17 cellular contexts compared by ENCODE assay signal in genomic region chr19:55520691-55521292, GRCh38. TPM values are rescaled to one million over a fixed set of nuclear protein-coding genes. Genes with fewer than 3 reads are reported as not detected.
DNase-seq lines count a peak whose midpoint lies in the region; ATAC-seq, FAIRE-seq and TF ChIP-seq lines count a peak whose summit lies in the region.
"Had no signal": no experiment of that assay in that cellular context is flagged by ENCODE, and none has a peak within 500 bp of the region (broad histone marks: within the 10 kb centered on the region; RNA-seq: fewer than 3 reads in every experiment).

No MANE protein-coding gene starts in this region.

- H2AFZ ChIP-seq in PC-3 (ENCODE audit: low read length) = no peak overlapping the region
- no peak overlapping the region for H2AFZ ChIP-seq in osteoblast (ENCODE audit: low read length)

- H3K4me1 Mint-ChIP-seq in activated T-helper 17 cell treated with anti-CD3 and anti-CD28 coated beads, Interleukin-2, amount 50 U/mL, for 72 hours = no peaks in the 10 kb centered on the region
- H3K4me1 Mint-ChIP-seq in activated CD8-positive, alpha-beta T cell treated with anti-CD3 and anti-CD28 coated beads for 36 hours (ENCODE audit: low read depth) = peaks cover 3% of the 10 kb centered on the region

- H3K27ac Mint-ChIP-seq in activated T-helper 17 cell treated with anti-CD3 and anti-CD28 coated beads, Interleukin-2, amount 50 U/mL, for 72 hours = no peak overlapping the region
- H3K27ac Mint-ChIP-seq in activated CD8-positive, alpha-beta T cell treated with anti-CD3 and anti-CD28 coated beads for 36 hours = no peak overlapping the region
- H3K27ac Mint-ChIP-seq: CD8-positive, alpha-beta T cell; H9 had no signal

- H3K27me3 ChIP-seq in PC-3 (ENCODE audit: low read length) (no peaks in the 10 kb centered on the region), osteoblast (ENCODE audit: insufficient read depth, low read length) (no peaks in the 10 kb centered on the region), skeletal muscle tissue (ENCODE audit: control insufficient read depth in 3 of 3, insufficient read depth in 3 of 3, low read length in 3 of 3) (no peaks in the 10 kb centered on the region)
- H3K27me3 ChIP-seq: BE2C had no signal

- H3K4me1 ChIP-seq in PC-3 (ENCODE audit: insufficient read depth, low read length) (peaks cover 10% of the 10 kb centered on the region; the same call in 1 of the 2 replicates), osteoblast (ENCODE audit: insufficient read depth, low read length) (peaks cover 9% of the 10 kb centered on the region), skeletal muscle tissue (ENCODE audit: control insufficient read depth in 3 of 3, insufficient read depth in 3 of 3, low read length in 3 of 3) (peaks cover 18 to 36% (median 32%) of the 10 kb centered on the region in 3 donors)

- H3K27ac ChIP-seq in PC-3 (ENCODE audit: low read length) (peak overlapping the region; percentile 54), osteoblast (ENCODE audit: low read depth, low read length) (peak overlapping the region; percentile 56), skeletal muscle tissue (ENCODE audit: low read depth, low read length) (peak overlapping the region; percentile 69)
- H3K27ac ChIP-seq: C4-2B had no signal

- H3K9ac ChIP-seq in PC-3 (ENCODE audit: low read length) = no peak overlapping the region
- peak overlapping the region; percentile 28 to 72 (median 40) for H3K9ac ChIP-seq in skeletal muscle tissue (ENCODE audit: low read depth in 1 of 3, low read length in 3 of 3)

- intact Hi-C loops in PC-3 (cut with micrococcal nuclease) = no loop called here
- intact Hi-C loops in activated CD8-positive, alpha-beta T cell treated with anti-CD3 and anti-CD28 coated beads for 36 hours (cut with micrococcal nuclease) = no loop called here

- no peak overlapping the region for H3K4me3 ChIP-seq in PC-3 (ENCODE audit: low read length)
- no peak overlapping the region for H3K4me3 ChIP-seq in osteoblast (ENCODE audit: insufficient read depth, low read length)
- H3K4me3 ChIP-seq in skeletal muscle tissue (ENCODE audit: low read length in 3 of 3) = peak overlapping the region in 1 of 3 donors; percentile 22

- H3K9me2 ChIP-seq in PC-3 (replicated peaks; ENCODE audit: low read length) = peaks cover 3% of the 10 kb centered on the region; the same call in 1 of the 2 replicates

- no peaks in the 10 kb centered on the region for H3K36me3 Mint-ChIP-seq in activated T-helper 17 cell treated with anti-CD3 and anti-CD28 coated beads, Interleukin-2, amount 50 U/mL, for 72 hours (ENCODE audit: low read depth)
- no peaks in the 10 kb centered on the region for H3K36me3 Mint-ChIP-seq in activated CD8-positive, alpha-beta T cell treated with anti-CD3 and anti-CD28 coated beads for 36 hours (ENCODE audit: low read depth)
- H3K36me3 Mint-ChIP-seq: CD8-positive, alpha-beta T cell had no signal

- H3K79me2 ChIP-seq in PC-3 (ENCODE audit: low read length) (no peaks in the 10 kb centered on the region), osteoblast (ENCODE audit: insufficient read depth, low read length) (no peaks in the 10 kb centered on the region)

- no peak for TF ChIP-seq CTCF in PC-3 (conservative IDR thresholded peaks at IDR 0.05; ENCODE audit: low read depth, low read length)
- no peak for TF ChIP-seq CTCF in osteoblast (IDR thresholded peaks at IDR 0.05; ENCODE audit: extremely low read depth, low read depth, low read length)
- no peak for TF ChIP-seq CTCF in activated CD8-positive, alpha-beta T cell treated with anti-CD3 and anti-CD28 coated beads for 36 hours (IDR thresholded peaks at IDR 0.05)

- no TSS peak for BruUV-seq in PC-3 (replicated peaks; lab: Mats Ljungman, UMichigan)

- H3K9me3 ChIP-seq in PC-3 (ENCODE audit: low read length) (no peaks in the 10 kb centered on the region), osteoblast (ENCODE audit: low read depth, low read length) (no peaks in the 10 kb centered on the region), skeletal muscle tissue (ENCODE audit: control insufficient read depth in 3 of 3, low read length in 3 of 3) (no peaks in the 10 kb centered on the region)
- H3K9me3 ChIP-seq: BE2C, Caco-2 had no signal

- DNase-seq in H54 (ENCODE audit: insufficient read length, low spot score) (no peak), PC-3 (no peak), osteoblast (ENCODE audit: insufficient read length, low spot score, missing footprints) (peak; percentile 27)
- DNase-seq in activated CD8-positive, alpha-beta T cell treated with anti-CD3 and anti-CD28 coated beads for 36 hours = no peak
- DNase-seq: BE2C; Caco-2; CD8-positive, alpha-beta T cell; DND-41; GDM1; H9 had no signal

- H3K4me2 ChIP-seq in PC-3 (ENCODE audit: low read length) (no peak overlapping the region), osteoblast (ENCODE audit: insufficient read depth, low read length) (no peak overlapping the region)

- H3K4me3 Mint-ChIP-seq in activated T-helper 17 cell treated with anti-CD3 and anti-CD28 coated beads, Interleukin-2, amount 50 U/mL, for 72 hours = no peak overlapping the region
- no peak overlapping the region for H3K4me3 Mint-ChIP-seq in activated CD8-positive, alpha-beta T cell treated with anti-CD3 and anti-CD28 coated beads for 36 hours
- H3K4me3 Mint-ChIP-seq: CD8-positive, alpha-beta T cell; H9 had no signal

- POLR2A ChIA-PET in PC-3 (lab: Charles Lee; ENCODE audit: unreplicated experiment) = no interaction called here
- POLR2A ChIA-PET in activated CD8-positive, alpha-beta T cell treated with anti-CD3 and anti-CD28 coated beads for 36 hours (lab: Charles Lee) = no interaction called here

- peak; percentile 20; the same call in 1 of the 2 replicates for TF ChIP-seq POLR2A in H54 (IDR thresholded peaks at IDR 0.05; ENCODE audit: low read depth, low read length)

- H3F3A ChIP-seq in PC-3 (ENCODE audit: low read length, unreplicated experiment) = no peaks in the 10 kb centered on the region

- no peaks in the 10 kb centered on the region for H4K20me1 ChIP-seq in PC-3 (ENCODE audit: low read length)
- H4K20me1 ChIP-seq in osteoblast (ENCODE audit: insufficient read depth, low read length) = no peaks in the 10 kb centered on the region

- ATAC-seq in PC-3 (no peak), esophagus mucosa (no peak)
- no peak for ATAC-seq in activated T-helper 17 cell treated with anti-CD3 and anti-CD28 coated beads, Interleukin-2, amount 50 U/mL, for 72 hours (replicated peaks)
- no peak for ATAC-seq in activated CD8-positive, alpha-beta T cell treated with anti-CD3 and anti-CD28 coated beads for 36 hours
- ATAC-seq: CD8-positive, alpha-beta T cell had no signal

- H3K36me3 ChIP-seq in PC-3 (ENCODE audit: low read depth, low read length) (no peaks in the 10 kb centered on the region), osteoblast (ENCODE audit: insufficient read depth, low read length) (no peaks in the 10 kb centered on the region), skeletal muscle tissue (ENCODE audit: control insufficient read depth in 3 of 3, insufficient read depth in 3 of 3, low read length in 3 of 3) (no peaks in the 10 kb centered on the region)
- H3K36me3 ChIP-seq: BE2C had no signal

- no peaks in the 10 kb centered on the region for H3K9me3 Mint-ChIP-seq in activated T-helper 17 cell treated with anti-CD3 and anti-CD28 coated beads, Interleukin-2, amount 50 U/mL, for 72 hours
- H3K9me3 Mint-ChIP-seq in activated CD8-positive, alpha-beta T cell treated with anti-CD3 and anti-CD28 coated beads for 36 hours = no peaks in the 10 kb centered on the region
- H3K9me3 Mint-ChIP-seq: CD8-positive, alpha-beta T cell; H9 had no signal

- H3K27me3 Mint-ChIP-seq in activated T-helper 17 cell treated with anti-CD3 and anti-CD28 coated beads, Interleukin-2, amount 50 U/mL, for 72 hours = peaks cover 3% of the 10 kb centered on the region
- peaks cover 2% of the 10 kb centered on the region for H3K27me3 Mint-ChIP-seq in activated CD8-positive, alpha-beta T cell treated with anti-CD3 and anti-CD28 coated beads for 36 hours

- CTCF ChIA-PET in PC-3 (lab: Charles Lee) = no interaction called here
- CTCF ChIA-PET in activated CD8-positive, alpha-beta T cell treated with anti-CD3 and anti-CD28 coated beads for 36 hours (lab: Charles Lee) = interaction anchor here (1.1 kb wide), 1 partner anchor 105 kb away, joined by 3 read pairs; no protein-coding TSS in a partner anchor

- FAIRE-seq in H54 (lab: Jason Lieb, UNC) = no peak
- FAIRE-seq: A204.1, GM12892 had no signal

RNA-seq across cellular contexts. Expression of gene SBK2, which starts 16.1 kb away (rescaled TPM):
- total RNA-seq in PC-3 (2014; rRNA removed) = not detected in 2 replicates
- not detected in 2 replicates for total RNA-seq in osteoblast
- total RNA-seq in skeletal muscle tissue = 1.0 TPM
- total RNA-seq in activated T-helper 17 cell treated with anti-CD3 and anti-CD28 coated beads, Interleukin-2, amount 50 U/mL, for 72 hours = not detected
- not detected for total RNA-seq in esophagus mucosa
- total RNA-seq in activated CD8-positive, alpha-beta T cell treated with anti-CD3 and anti-CD28 coated beads for 36 hours = not detected
- total RNA-seq: Caco-2; CD8-positive, alpha-beta T cell; HT1080 had no signal

RNA-seq across cellular contexts. Expression of gene SBK3, which starts 24.6 kb away (rescaled TPM):
- total RNA-seq in PC-3 (2014; rRNA removed) = 0.46 TPM in 1 of 2 replicates, not detected in the other
- not detected in 2 replicates for total RNA-seq in osteoblast
- total RNA-seq in skeletal muscle tissue = not detected
- not detected for total RNA-seq in activated T-helper 17 cell treated with anti-CD3 and anti-CD28 coated beads, Interleukin-2, amount 50 U/mL, for 72 hours
- 0.80 TPM for total RNA-seq in esophagus mucosa
- not detected for total RNA-seq in activated CD8-positive, alpha-beta T cell treated with anti-CD3 and anti-CD28 coated beads for 36 hours
- total RNA-seq: CD8-positive, alpha-beta T cell; HT1080 had no signal

RNA-seq across cellular contexts. Expression of gene SSC5D, which starts 32.6 kb away (rescaled TPM):
- total RNA-seq in PC-3 (2014; rRNA removed) (0.17 TPM in 1 of 2 replicates, not detected in the other), osteoblast (22.7 and 77.4 TPM in 2 replicates), skeletal muscle tissue (17.7 TPM), esophagus mucosa (0.24 TPM)
- total RNA-seq in activated T-helper 17 cell treated with anti-CD3 and anti-CD28 coated beads, Interleukin-2, amount 50 U/mL, for 72 hours = under 1 TPM; 0.41 to 0.69 TPM
- total RNA-seq in activated CD8-positive, alpha-beta T cell treated with anti-CD3 and anti-CD28 coated beads for 36 hours = under 1 TPM; 0.67 to 0.70 TPM

RNA-seq across cellular contexts. Expression of gene NAT14, which starts 35.8 kb away (rescaled TPM):
- total RNA-seq in PC-3 (2014; rRNA removed) (17.5 and 21.0 TPM in 2 replicates), osteoblast (8.3 and 11.2 TPM in 2 replicates), skeletal muscle tissue (8.4 TPM), esophagus mucosa (7.5 TPM)
- 10 to 100 TPM in 1 of 2 donors, 1 to 10 TPM in 1; 7.1 to 12.3 TPM for total RNA-seq in activated T-helper 17 cell treated with anti-CD3 and anti-CD28 coated beads, Interleukin-2, amount 50 U/mL, for 72 hours
- 10 to 100 TPM; 18.9 to 19.9 TPM for total RNA-seq in activated CD8-positive, alpha-beta T cell treated with anti-CD3 and anti-CD28 coated beads for 36 hours

RNA-seq across cellular contexts. Expression of gene ZNF628, which starts 44.4 kb away (rescaled TPM):
- 11.8 and 24.2 TPM in 2 replicates for total RNA-seq in PC-3 (2014; rRNA removed)
- total RNA-seq in osteoblast = 1.5 and 2.9 TPM in 2 replicates
- 0.52 TPM for total RNA-seq in skeletal muscle tissue
- 10 to 100 TPM; 11.1 to 11.3 TPM for total RNA-seq in activated T-helper 17 cell treated with anti-CD3 and anti-CD28 coated beads, Interleukin-2, amount 50 U/mL, for 72 hours
- total RNA-seq in esophagus mucosa = 3.7 TPM
- 1 to 10 TPM; 8.4 to 8.6 TPM for total RNA-seq in activated CD8-positive, alpha-beta T cell treated with anti-CD3 and anti-CD28 coated beads for 36 hours

Comparison
In these comparisons a context has a peak if more than half of its experiments do, and no peak if none do; other contexts are left out.
1. RNA of gene SSC5D, which starts 32.6 kb away (total RNA-seq): 22.7 to 77.4 TPM in osteoblast and 17.7 TPM in skeletal muscle tissue (single experiment); 0.67 to 0.70 TPM in activated CD8-positive, alpha-beta T cell treated with anti-CD3 and anti-CD28 coated beads for 36 hours, 0.41 to 0.69 TPM in activated T-helper 17 cell treated with anti-CD3 and anti-CD28 coated beads, Interleukin-2, amount 50 U/mL, for 72 hours, 0.24 TPM in esophagus mucosa (single experiment) and 0.17 TPM in PC-3; every median in the first group is over 10 times any median in the second.
2. Peak in every context shown above with its lines, with median percentiles within 50 percentile points of each other: H3K27ac ChIP-seq.